ENCODE assay signal across 12 cellular contexts in the genomic region with DNA sequence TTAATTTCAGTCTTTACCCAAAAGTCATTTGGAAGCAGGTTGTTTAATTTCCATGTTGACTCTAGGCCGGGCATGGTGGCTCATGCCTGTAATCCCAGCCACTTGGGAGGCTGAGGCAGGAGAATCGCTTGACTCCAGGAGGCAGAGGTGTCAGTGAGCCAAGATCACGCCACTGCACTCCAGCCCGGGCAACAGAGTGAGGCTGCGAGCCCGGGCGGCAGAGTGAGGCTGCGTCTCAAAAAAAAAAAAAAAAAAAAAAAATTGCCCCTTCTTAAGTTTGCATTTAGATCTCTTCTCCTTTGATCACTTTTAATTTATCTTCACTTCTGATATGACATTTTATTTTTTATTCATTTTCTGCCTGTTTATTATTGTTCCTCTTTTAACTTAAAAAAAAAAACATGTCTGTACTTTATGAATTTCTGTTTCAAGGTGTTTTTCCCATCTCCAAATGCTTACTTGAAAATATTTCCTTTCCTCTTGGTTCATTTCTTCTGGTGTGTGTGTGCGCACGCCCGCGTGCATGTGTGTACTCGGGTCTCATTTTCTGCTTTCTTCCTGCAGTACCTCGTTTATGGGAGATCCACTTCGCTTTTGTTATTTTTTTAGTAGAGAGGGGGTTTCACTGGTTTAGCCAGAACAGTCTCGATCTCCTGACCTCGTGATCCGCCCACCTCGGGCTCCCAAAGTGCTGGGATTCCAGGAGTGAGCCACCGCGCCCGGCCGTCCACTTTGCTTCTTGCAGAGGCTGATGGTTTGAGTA. TPM values are rescaled to one million over a fixed set of nuclear protein-coding genes. Genes with fewer than 3 reads are reported as not detected.
DNase-seq lines count a peak whose midpoint lies in the region; ATAC-seq and TF ChIP-seq lines count a peak whose summit lies in the region.
"Not testable (repeated sequence)": the region's sequence is repeated elsewhere in the genome, so short reads cannot be mapped to it uniquely, and the experiment has no call there.
"Had no signal": no experiment of that assay in that cellular context is flagged by ENCODE, and none has a peak within 500 bp of the region (broad histone marks: within the 10 kb centered on the region; RNA-seq: fewer than 3 reads in every experiment).

No MANE protein-coding gene starts in this region.

- H3F3A ChIP-seq in GM23338 (replicated peaks; ENCODE audit: low read depth); PC-3 (ENCODE audit: low read length, unreplicated experiment): not testable (repeated sequence)

- H3K9me3 ChIP-seq in A673 (ENCODE audit: low read depth, low read length, poor library complexity, severe bottlenecking); PC-3 (ENCODE audit: low read length); osteoblast (ENCODE audit: low read depth, low read length): not testable (repeated sequence)

- not testable (repeated sequence) for H3K4me3 Mint-ChIP-seq in GM23338; activated CD8-positive, alpha-beta T cell treated with anti-CD3 and anti-CD28 coated beads, Interleukin-2, amount 10 ng/mL, durations not matched to agents 7 days and 5 days; stimulated activated memory B cell treated with anti-CD40 and anti-IgM and Interleukin-4, amounts not matched to agents 10 μg/mL and 1 μg/mL and 100 μg/mL, for 72 hours

- CTCF ChIA-PET in A673 (lab: Charles Lee) (interaction anchor here (0.6 to 0.7 kb wide), 2 partner anchors 448 to 1552 kb away, joined by 3 read pairs; partner anchors contain the start of gene ADM5), PC-3 (lab: Charles Lee) (interaction anchor here (1.1 kb wide), 2 partner anchors 133 to 602 kb away, joined by 3 to 5 read pairs; no protein-coding TSS in a partner anchor)
- CTCF ChIA-PET in activated CD8-positive, alpha-beta T cell treated with anti-CD3 and anti-CD28 coated beads, Interleukin-2, amount 10 ng/mL, durations not matched to agents 7 days and 5 days (lab: Charles Lee), result interaction anchor here (0.9 to 1.4 kb wide), 4 partner anchors 10 to 199 kb away, joined by 3 to 6 read pairs (median 5); no protein-coding TSS in a partner anchor

- H3K9ac ChIP-seq in PC-3 (ENCODE audit: low read length), result not testable (repeated sequence)

- H3K4me2 ChIP-seq in GM23338, result peak overlapping the region; percentile 61
- peak overlapping the region; percentile 70 for H3K4me2 ChIP-seq in PC-3 (ENCODE audit: low read length)
- H3K4me2 ChIP-seq in osteoblast (ENCODE audit: insufficient read depth, low read length), result peak overlapping the region; percentile 58

- H3K9me2 ChIP-seq in GM23338 (ENCODE audit: insufficient read depth); PC-3 (replicated peaks; ENCODE audit: low read length): not testable (repeated sequence)

- not testable (repeated sequence) for TF ChIP-seq CTCF in A673 (conservative IDR thresholded peaks at IDR 0.05; ENCODE audit: low read depth, low read length); GM23338 (conservative IDR thresholded peaks at IDR 0.05; ENCODE audit: low read depth in 2 of 2); PC-3 (conservative IDR thresholded peaks at IDR 0.05; ENCODE audit: low read depth, low read length); osteoblast (IDR thresholded peaks at IDR 0.05; ENCODE audit: extremely low read depth, low read depth, low read length)
- peak in 30 of 56 donors; percentile 9 to 57 (median 28) for TF ChIP-seq CTCF in dorsolateral prefrontal cortex (IDR thresholded peaks at IDR 0.05 in 54 of 56, conservative IDR thresholded peaks at IDR 0.05 in 2 of 56; ENCODE audit: low read depth in 1 of 56, partially characterized antibody in 56 of 56)

- not testable (repeated sequence) for H4K20me1 ChIP-seq in GM23338 (replicated peaks; ENCODE audit: insufficient read depth); PC-3 (ENCODE audit: low read length); osteoblast (ENCODE audit: insufficient read depth, low read length)

- not testable (repeated sequence) for H3K36me3 Mint-ChIP-seq in GM23338 (ENCODE audit: low read depth); activated CD8-positive, alpha-beta T cell treated with anti-CD3 and anti-CD28 coated beads, Interleukin-2, amount 10 ng/mL, durations not matched to agents 7 days and 5 days (ENCODE audit: low read depth); stimulated activated memory B cell treated with anti-CD40 and anti-IgM and Interleukin-4, amounts not matched to agents 10 μg/mL and 1 μg/mL and 100 μg/mL, for 72 hours

- not testable (repeated sequence) for ATAC-seq in GM23338; activated CD8-positive, alpha-beta T cell treated with anti-CD3 and anti-CD28 coated beads, Interleukin-2, amount 10 ng/mL, durations not matched to agents 7 days and 5 days
- ATAC-seq in PC-3 (peak; percentile 71; the same call in 1 of the 2 replicates), left colon (peak; percentile 42)
- ATAC-seq in stimulated activated memory B cell treated with anti-CD40 and anti-IgM and Interleukin-4, amounts not matched to agents 10 μg/mL and 1 μg/mL and 100 μg/mL, for 72 hours, result peak; percentile 47

- H3K27ac ChIP-seq in A673 (ENCODE audit: low read depth, low read length, poor library complexity, severe bottlenecking); GM23338 (ENCODE audit: low read depth); PC-3 (ENCODE audit: low read length); osteoblast (ENCODE audit: low read depth, low read length): not testable (repeated sequence)
- H3K27ac ChIP-seq in dorsolateral prefrontal cortex, result peak overlapping the region in 2 of 59 donors; percentile 2 to 12

- POLR2A ChIA-PET in A673 (lab: Charles Lee; ENCODE audit: low non-redundant PET); activated CD8-positive, alpha-beta T cell treated with anti-CD3 and anti-CD28 coated beads, Interleukin-2, amount 10 ng/mL, durations not matched to agents 7 days and 5 days (lab: Charles Lee): not testable (repeated sequence)
- POLR2A ChIA-PET in PC-3 (lab: Charles Lee; ENCODE audit: unreplicated experiment), result interaction anchor here (0.8 kb wide), 1 partner anchor 497 kb away, joined by 4 read pairs; the partner anchor contains the start of gene RRAS

- H3K79me2 ChIP-seq in GM23338 (replicated peaks; ENCODE audit: insufficient read depth); PC-3 (ENCODE audit: low read length); osteoblast (ENCODE audit: insufficient read depth, low read length): not testable (repeated sequence)

- intact Hi-C loops in A673 (cut with micrococcal nuclease; ENCODE audit: unreplicated experiment); PC-3 (cut with micrococcal nuclease); dorsolateral prefrontal cortex (cut with DNase I); left colon (cut with DNase I, micrococcal nuclease): not testable (repeated sequence)

- H3K4me1 Mint-ChIP-seq in GM23338; activated CD8-positive, alpha-beta T cell treated with anti-CD3 and anti-CD28 coated beads, Interleukin-2, amount 10 ng/mL, durations not matched to agents 7 days and 5 days (ENCODE audit: low read depth); stimulated activated memory B cell treated with anti-CD40 and anti-IgM and Interleukin-4, amounts not matched to agents 10 μg/mL and 1 μg/mL and 100 μg/mL, for 72 hours: not testable (repeated sequence)

- H2AFZ ChIP-seq in GM23338 (peak overlapping the region; percentile 90), PC-3 (ENCODE audit: low read length) (peak overlapping the region; percentile 66), osteoblast (ENCODE audit: low read length) (peak overlapping the region; percentile 11)

- not testable (repeated sequence) for H3K36me3 ChIP-seq in A673 (ENCODE audit: insufficient read depth, low read length, poor library complexity, severe bottlenecking); GM23338 (ENCODE audit: insufficient read depth); PC-3 (ENCODE audit: low read depth, low read length); osteoblast (ENCODE audit: insufficient read depth, low read length)

- peak overlapping the region; percentile 23 for H3K4me3 ChIP-seq in A673 (ENCODE audit: low read depth, low read length, poor library complexity, severe bottlenecking)
- H3K4me3 ChIP-seq in GM23338, result peak overlapping the region; percentile 24
- peak overlapping the region; percentile 51 for H3K4me3 ChIP-seq in PC-3 (ENCODE audit: low read length)
- H3K4me3 ChIP-seq in dorsolateral prefrontal cortex, result peak overlapping the region in 28 of 59 donors; percentile 0 to 54 (median 14)
- H3K4me3 ChIP-seq in osteoblast (ENCODE audit: insufficient read depth, low read length), result not testable (repeated sequence)

- not testable (repeated sequence) for H3K4me1 ChIP-seq in A673 (ENCODE audit: insufficient read depth, low read length, poor library complexity, severe bottlenecking); GM23338 (ENCODE audit: insufficient read depth); PC-3 (ENCODE audit: insufficient read depth, low read length); osteoblast (ENCODE audit: insufficient read depth, low read length)

- BruUV-seq in A673 (replicated peaks; lab: Mats Ljungman, UMichigan); PC-3 (replicated peaks; lab: Mats Ljungman, UMichigan): not testable (repeated sequence)

- DNase-seq in A673 (ENCODE audit: low spot score); PC-3; osteoblast (ENCODE audit: insufficient read length, low spot score, missing footprints): not testable (repeated sequence)
- peak; percentile 42 for DNase-seq in GM23338 (ENCODE audit: low spot score)
- DNase-seq in activated CD8-positive, alpha-beta T cell treated with anti-CD3 and anti-CD28 coated beads, Interleukin-2, amount 10 ng/mL, durations not matched to agents 7 days and 5 days, result peak; percentile 22
- peak in 7 of 10 donors; percentile 27 to 76 (median 57) for DNase-seq in dorsolateral prefrontal cortex
- peak in 1 of 2 donors; percentile 9 for DNase-seq in left colon

- H3K27me3 Mint-ChIP-seq in GM23338 (ENCODE audit: insufficient read depth, low read depth, poor library complexity); activated CD8-positive, alpha-beta T cell treated with anti-CD3 and anti-CD28 coated beads, Interleukin-2, amount 10 ng/mL, durations not matched to agents 7 days and 5 days (ENCODE audit: low read depth); stimulated activated memory B cell treated with anti-CD40 and anti-IgM and Interleukin-4, amounts not matched to agents 10 μg/mL and 1 μg/mL and 100 μg/mL, for 72 hours: not testable (repeated sequence)

- peaks cover 28% of the 10 kb centered on the region for H3K9me3 Mint-ChIP-seq in GM23338
- not testable (repeated sequence) for H3K9me3 Mint-ChIP-seq in activated CD8-positive, alpha-beta T cell treated with anti-CD3 and anti-CD28 coated beads, Interleukin-2, amount 10 ng/mL, durations not matched to agents 7 days and 5 days (ENCODE audit: insufficient read depth); stimulated activated memory B cell treated with anti-CD40 and anti-IgM and Interleukin-4, amounts not matched to agents 10 μg/mL and 1 μg/mL and 100 μg/mL, for 72 hours

- H3K27ac Mint-ChIP-seq in GM23338; activated CD8-positive, alpha-beta T cell treated with anti-CD3 and anti-CD28 coated beads, Interleukin-2, amount 10 ng/mL, durations not matched to agents 7 days and 5 days; stimulated activated memory B cell treated with anti-CD40 and anti-IgM and Interleukin-4, amounts not matched to agents 10 μg/mL and 1 μg/mL and 100 μg/mL, for 72 hours: not testable (repeated sequence)

- peaks cover 18% of the 10 kb centered on the region for H3K27me3 ChIP-seq in A673 (replicated peaks; ENCODE audit: insufficient read depth, low read depth, low read length, poor library complexity)
- not testable (repeated sequence) for H3K27me3 ChIP-seq in GM23338 (ENCODE audit: insufficient read depth); PC-3 (ENCODE audit: low read length); osteoblast (ENCODE audit: insufficient read depth, low read length)
- peaks cover 0 to 18% (median 0%) of the 10 kb centered on the region in 45 donors for H3K27me3 ChIP-seq in dorsolateral prefrontal cortex

RNA-seq across cellular contexts. Expression of gene IZUMO2, which starts 26.3 kb away (rescaled TPM):
- not detected in 2 replicates for total RNA-seq in A673 (2021)
- 3.1 TPM in 1 of 2 replicates, not detected in the other for total RNA-seq in GM23338 (2014; rRNA removed; shearing (Covaris generic))
- polyA plus RNA-seq in GM23338 (2016; fragmentation: Nextera tagmentation; extraction: Ambion mirVana), result 5.0 and 6.2 TPM in 2 replicates
- not detected in 2 replicates for total RNA-seq in PC-3 (2014; rRNA removed)
- total RNA-seq in activated CD8-positive, alpha-beta T cell treated with anti-CD3 and anti-CD28 coated beads, Interleukin-2, amount 10 ng/mL, durations not matched to agents 7 days and 5 days, result not detected
- total RNA-seq in dorsolateral prefrontal cortex, result under 1 TPM in 6 of 120 experiments, not detected in 114; 0.56 to 0.85 (median 0.67) TPM
- not detected for total RNA-seq in left colon
- not detected in 2 replicates for total RNA-seq in osteoblast
- total RNA-seq: activated CD8-positive, alpha-beta memory T cell treated with anti-CD3 and anti-CD28 coated beads for 36 hours; CD4-positive, alpha-beta T cell; fibroblast of lung had no signal
- polyA plus RNA-seq: adipose tissue, fibroblast of lung had no signal

Comparison
In these comparisons a context has a peak if more than half of its experiments do, and no peak if none do; other contexts are left out.
1. H2AFZ ChIP-seq: peak in every context shown above with its lines; median percentile 90 in GM23338; 66 in PC-3; 11 in osteoblast.